18 cellular contexts compared by ENCODE assay signal in genomic region chr16:11061629-11062270, GRCh38.
DNase-seq lines count a peak whose midpoint lies in the region; ATAC-seq, FAIRE-seq and TF ChIP-seq lines count a peak whose summit lies in the region.
"Had no signal": no experiment of that assay in that cellular context is flagged by ENCODE, and none has a peak within 500 bp of the region (broad histone marks: within the 10 kb centered on the region; RNA-seq: fewer than 3 reads in every experiment).

No MANE protein-coding gene starts in this region.

- no peak for FAIRE-seq in kidney (lab: Jason Lieb, UNC)
- FAIRE-seq: RCC 7860 had no signal

- H3K27ac ChIP-seq in KOPT-K1 (ENCODE audit: low read depth, low read length, poor library complexity, severe bottlenecking) = peak overlapping the region; percentile 55
- peak overlapping the region; percentile 27 to 42 for H3K27ac ChIP-seq in kidney (ENCODE audit: low read depth in 2 of 2, low read length in 2 of 2)
- no peak overlapping the region for H3K27ac ChIP-seq in upper lobe of right lung
- H3K27ac ChIP-seq: C4-2B had no signal

- no peak for ATAC-seq in upper lobe of right lung
- ATAC-seq: GM23338 had no signal

- DNase-seq in activated effector memory CD4-positive, alpha-beta T cell treated with anti-CD3 and anti-CD28 coated beads, Interleukin-2, amount 50 U/mL, for 16 hours = peak; percentile 13
- DNase-seq in activated effector memory CD4-positive, alpha-beta T cell treated with Interleukin-2 at 50 U/mL for 16 hours = no peak
- DNase-seq in kidney (no peak), upper lobe of right lung (peak; percentile 31), NCI-H446 treated with DMSO at 0.1 percent for 48 hours (lab: John Stamatoyannopoulos, UW) (no peak)
- no peak for DNase-seq in stimulated activated CD4-positive, alpha-beta T cell treated with anti-CD3 and anti-CD28 coated beads, Interleukin-2, amount 100 ng/mL, for 48 hours
- DNase-seq: DMS 273 treated with DMSO at 0.1 percent for 48 hours, EL, KG1, MG63, NCI-H1092, NCI-H2081 treated with DMSO at 0.1 percent for 48 hours, NCI-H524, SHP77 had no signal

- no peaks in the 10 kb centered on the region for H3K9me3 ChIP-seq in KOPT-K1 (ENCODE audit: insufficient read depth, low read length, poor library complexity, severe bottlenecking)
- no peaks in the 10 kb centered on the region for H3K9me3 ChIP-seq in kidney (ENCODE audit: control insufficient read depth in 1 of 2, low read length in 2 of 2)
- H3K9me3 ChIP-seq in upper lobe of right lung = no peaks in the 10 kb centered on the region
- H3K9me3 ChIP-seq: MG63 had no signal

- peaks cover 43% of the 10 kb centered on the region for H3K36me3 ChIP-seq in KOPT-K1 (ENCODE audit: insufficient read depth, low read length)
- peaks cover 5 to 6% of the 10 kb centered on the region in 2 donors for H3K36me3 ChIP-seq in kidney (ENCODE audit: control insufficient read depth in 1 of 2, insufficient read depth in 2 of 2, low read length in 2 of 2)
- H3K36me3 ChIP-seq in upper lobe of right lung = peaks cover 24% of the 10 kb centered on the region

- no peak overlapping the region for H3K9ac ChIP-seq in kidney (ENCODE audit: low read length in 2 of 2)

- H3K4me1 ChIP-seq in kidney (ENCODE audit: control insufficient read depth in 1 of 2, insufficient read depth in 1 of 2, low read depth in 1 of 2, low read length in 2 of 2) (peaks cover 26 to 31% of the 10 kb centered on the region in 2 donors), upper lobe of right lung (peaks cover 4% of the 10 kb centered on the region)

- intact Hi-C loops in kidney (cut with DNase I) = no loop called here
- intact Hi-C loops in upper lobe of right lung (cut with DNase I) = no loop called here

- H3K27me3 ChIP-seq in upper lobe of right lung = no peaks in the 10 kb centered on the region
- H3K27me3 ChIP-seq: MG63 had no signal

- H3K4me3 ChIP-seq in kidney (ENCODE audit: low read length in 2 of 2) (no peak overlapping the region), upper lobe of right lung (no peak overlapping the region)
- H3K4me3 ChIP-seq: GM23338, MG63 had no signal

- no peak for TF ChIP-seq CTCF in kidney (IDR thresholded peaks at IDR 0.05; ENCODE audit: borderline replicate concordance, extremely low read depth, insufficient read depth)
- TF ChIP-seq CTCF in upper lobe of right lung (IDR thresholded peaks at IDR 0.05) = no peak

Comparison
In these comparisons a context has a peak if more than half of its experiments do, and no peak if none do; other contexts are left out.
1. DNase-seq: peak in activated effector memory CD4-positive, alpha-beta T cell treated with anti-CD3 and anti-CD28 coated beads, Interleukin-2, amount 50 U/mL, for 16 hours (single experiment) and upper lobe of right lung (single experiment); none in activated effector memory CD4-positive, alpha-beta T cell treated with Interleukin-2 at 50 U/mL for 16 hours (single experiment), kidney (single experiment), NCI-H446 treated with DMSO at 0.1 percent for 48 hours (single experiment) and stimulated activated CD4-positive, alpha-beta T cell treated with anti-CD3 and anti-CD28 coated beads, Interleukin-2, amount 100 ng/mL, for 48 hours (0 of 2).